10 cellular contexts compared by ENCODE assay signal in genomic region chr18:47912794-47913594, GRCh38. TPM values are rescaled to one million over a fixed set of nuclear protein-coding genes. Genes with fewer than 3 reads are reported as not detected.
A peak's percentile ranks its signal among the peaks of the same experiment; 100 is the strongest.
DNase-seq lines count a peak whose midpoint lies in the region; ATAC-seq and TF ChIP-seq lines count a peak whose summit lies in the region.
"Had no signal": no experiment of that assay in that cellular context is flagged by ENCODE, and none has a peak within 500 bp of the region (broad histone marks: within the 10 kb centered on the region; RNA-seq: fewer than 3 reads in every experiment).

No MANE protein-coding gene starts in this region.

- no peak for ATAC-seq in naive thymus-derived CD8-positive, alpha-beta T cell
- ATAC-seq in HG02763 (IDR thresholded peaks at IDR 0.05; ENCODE audit: unreplicated experiment) = no peak

- POLR2A ChIA-PET in naive thymus-derived CD8-positive, alpha-beta T cell (lab: Charles Lee) = interaction anchor here (0.6 to 2.1 kb wide), 5 partner anchors 11 to 193 kb away, joined by 3 to 10 read pairs (median 7); partner anchors contain the start of gene SMAD2
- POLR2A ChIA-PET in SK-N-SH (lab: Yijun Ruan, JAX) = no interaction called here

- TF ChIP-seq CTCF in brain (conservative IDR thresholded peaks at IDR 0.05) (no peak), SK-N-SH (IDR thresholded peaks at IDR 0.05) (no peak)

- no peak for TF ChIP-seq EP300 in SK-N-SH (IDR thresholded peaks at IDR 0.05; ENCODE audit: borderline replicate concordance in 1 of 2, low read depth in 1 of 2, low read length in 1 of 2)

- H3K36me3 Mint-ChIP-seq in brain = peaks cover 62% of the 10 kb centered on the region
- H3K36me3 Mint-ChIP-seq in naive thymus-derived CD8-positive, alpha-beta T cell = peaks cover 0 to 20% (median 13%) of the 10 kb centered on the region in 3 donors

- H3F3A ChIP-seq in SK-N-SH (replicated peaks; ENCODE audit: insufficient read depth) = peaks cover 6% of the 10 kb centered on the region

- no peak overlapping the region for H2AFZ ChIP-seq in SK-N-SH (ENCODE audit: low read depth)

- H3K4me1 Mint-ChIP-seq in brain = peaks cover 64% of the 10 kb centered on the region
- peaks cover 34 to 91% (median 81%) of the 10 kb centered on the region in 4 donors for H3K4me1 Mint-ChIP-seq in naive thymus-derived CD8-positive, alpha-beta T cell

- H4K20me1 ChIP-seq in SK-N-SH (ENCODE audit: insufficient read depth) = peaks cover 85% of the 10 kb centered on the region

- TF ChIP-seq RAD21 in SK-N-SH (IDR thresholded peaks at IDR 0.05; ENCODE audit: low read length) = no peak

- no peaks in the 10 kb centered on the region for H3K27me3 Mint-ChIP-seq in brain
- no peaks in the 10 kb centered on the region for H3K27me3 Mint-ChIP-seq in naive thymus-derived CD8-positive, alpha-beta T cell

- peak overlapping the region in 3 of 5 experiments; percentile 11 to 83 (median 54) for H3K27ac Mint-ChIP-seq in brain
- peak overlapping the region; percentile 17 to 89 (median 76) for H3K27ac Mint-ChIP-seq in naive thymus-derived CD8-positive, alpha-beta T cell

- no peak overlapping the region for H3K4me3 Mint-ChIP-seq in brain
- H3K4me3 Mint-ChIP-seq in naive thymus-derived CD8-positive, alpha-beta T cell = peak overlapping the region in 8 of 10 donors; percentile 14 to 69 (median 40)

- WGBS in SK-N-SH (ENCODE audit: low lambda C conversion rate) = 96% methylated on average over 11 of the region's 11 CpGs

- H3K9me3 ChIP-seq in KOPT-K1 (ENCODE audit: insufficient read depth, low read length, poor library complexity, severe bottlenecking) (no peaks in the 10 kb centered on the region), SK-N-SH (no peaks in the 10 kb centered on the region)

- H3K36me3 ChIP-seq in KOPT-K1 (ENCODE audit: insufficient read depth, low read length) = peaks cover 14% of the 10 kb centered on the region; the same call in 1 of the 2 replicates
- H3K36me3 ChIP-seq in SK-N-SH (replicated peaks in 1 of 2; ENCODE audit: control insufficient read depth in 1 of 2, insufficient read depth in 2 of 2, low read length in 1 of 2) = peaks cover 3 to 11% of the 10 kb centered on the region in 2 experiments

- H3K4me2 ChIP-seq in SK-N-SH = no peak overlapping the region

- peaks cover 2 to 22% of the 10 kb centered on the region in 2 experiments; a peak in 3 of 4 replicates for H3K4me1 ChIP-seq in SK-N-SH (ENCODE audit: control insufficient read depth in 1 of 2, insufficient read depth in 2 of 2, low read depth in 1 of 2, low read length in 1 of 2)

- no peak overlapping the region for H3K4me3 ChIP-seq in SK-N-SH (ENCODE audit: low read depth in 2 of 2, low read length in 1 of 2)
- H3K4me3 ChIP-seq: coronary artery had no signal

- CTCF ChIA-PET in SK-N-SH (lab: Yijun Ruan, JAX) = interaction anchor here (0.7 to 0.9 kb wide), 2 partner anchors 10 kb away, joined by 3 read pairs; no protein-coding TSS in a partner anchor

- peaks cover 98% of the 10 kb centered on the region for H3K79me2 ChIP-seq in SK-N-SH (ENCODE audit: insufficient read depth)

- H3K9ac ChIP-seq in SK-N-SH = no peak overlapping the region

- H3K9me3 Mint-ChIP-seq in brain = peaks cover 0 to 9% (median 3%) of the 10 kb centered on the region in 5 experiments
- H3K9me3 Mint-ChIP-seq in naive thymus-derived CD8-positive, alpha-beta T cell = no peaks in the 10 kb centered on the region

- DNase-seq in AG20443 (ENCODE audit: low spot score) (peak; percentile 9), SK-N-SH (no peak), NCI-H187 (lab: John Stamatoyannopoulos, UW) (no peak), cerebellar cortex (ENCODE audit: low spot score) (no peak)
- DNase-seq in naive thymus-derived CD8-positive, alpha-beta T cell = no peak
- DNase-seq: activated CD8-positive, alpha-beta memory T cell treated with anti-CD3 and anti-CD28 coated beads for 24 hours had no signal

- H3K9me2 ChIP-seq in SK-N-SH = no peaks in the 10 kb centered on the region

- H3K27ac ChIP-seq in KOPT-K1 (ENCODE audit: low read depth, low read length, poor library complexity, severe bottlenecking) (peak overlapping the region; percentile 32), SK-N-SH (ENCODE audit: low read depth in 2 of 2, low read length in 1 of 2) (no peak overlapping the region)

- no peaks in the 10 kb centered on the region for H3K27me3 ChIP-seq in SK-N-SH (ENCODE audit: insufficient read depth)

TF ChIP-seq in SK-N-SH, 30 proteins besides CTCF, POLR2A, EP300 and RAD21:
- TF ChIP-seq ZBTB33 (IDR thresholded peaks at IDR 0.05; ENCODE audit: borderline replicate concordance, low read depth) = no peak
- no peak for TF ChIP-seq MEF2A (IDR thresholded peaks at IDR 0.05; ENCODE audit: borderline replicate concordance, low read depth)
- TF ChIP-seq NFIC (IDR thresholded peaks at IDR 0.05; ENCODE audit: borderline replicate concordance) = no peak
- TF ChIP-seq PBX3 (IDR thresholded peaks at IDR 0.05) = no peak
- TF ChIP-seq USF2 (IDR thresholded peaks at IDR 0.05; ENCODE audit: borderline replicate concordance, low read depth, low read length) = no peak
- TF ChIP-seq MAX (IDR thresholded peaks at IDR 0.05; ENCODE audit: low read depth) = no peak
- TF ChIP-seq FOXJ3 (CRISPR knock-in tag; IDR thresholded peaks at IDR 0.05) = no peak

RNA-seq across cellular contexts. Expression of gene SMAD2, which starts 17.5 kb away (rescaled TPM):
- polyA plus RNA-seq in brain (ENCODE audit: insufficient read depth, low read depth, low replicate concordance) = 73.8 TPM
- 100 to 1,000 TPM; 137 to 151 TPM for total RNA-seq in naive thymus-derived CD8-positive, alpha-beta T cell
- polyA plus RNA-seq in naive thymus-derived CD8-positive, alpha-beta T cell = 100 to 1,000 TPM in 1 of 3 donors, 10 to 100 TPM in 2; 78.2 to 116 (median 89.6) TPM
- polyA plus RNA-seq in SK-N-SH (2012; rRNA removed) = 36.3 and 45.1 TPM in 2 replicates
- polyA plus RNA-seq in SK-N-SH (2012; cell fraction: cytosol; rRNA removed) = 55.8 and 59.9 TPM in 2 replicates
- polyA plus RNA-seq in SK-N-SH (2012; cell fraction: nucleus; rRNA removed) = 11.6 and 25.2 TPM in 2 replicates

Comparison
In these comparisons a context has a peak if more than half of its experiments do, and no peak if none do; other contexts are left out.
1. H3K4me3 Mint-ChIP-seq: peak in naive thymus-derived CD8-positive, alpha-beta T cell (8 of 10); none in brain (0 of 5).